Comparison of ENCODE assay signal across 8 cellular contexts in the genomic region with DNA sequence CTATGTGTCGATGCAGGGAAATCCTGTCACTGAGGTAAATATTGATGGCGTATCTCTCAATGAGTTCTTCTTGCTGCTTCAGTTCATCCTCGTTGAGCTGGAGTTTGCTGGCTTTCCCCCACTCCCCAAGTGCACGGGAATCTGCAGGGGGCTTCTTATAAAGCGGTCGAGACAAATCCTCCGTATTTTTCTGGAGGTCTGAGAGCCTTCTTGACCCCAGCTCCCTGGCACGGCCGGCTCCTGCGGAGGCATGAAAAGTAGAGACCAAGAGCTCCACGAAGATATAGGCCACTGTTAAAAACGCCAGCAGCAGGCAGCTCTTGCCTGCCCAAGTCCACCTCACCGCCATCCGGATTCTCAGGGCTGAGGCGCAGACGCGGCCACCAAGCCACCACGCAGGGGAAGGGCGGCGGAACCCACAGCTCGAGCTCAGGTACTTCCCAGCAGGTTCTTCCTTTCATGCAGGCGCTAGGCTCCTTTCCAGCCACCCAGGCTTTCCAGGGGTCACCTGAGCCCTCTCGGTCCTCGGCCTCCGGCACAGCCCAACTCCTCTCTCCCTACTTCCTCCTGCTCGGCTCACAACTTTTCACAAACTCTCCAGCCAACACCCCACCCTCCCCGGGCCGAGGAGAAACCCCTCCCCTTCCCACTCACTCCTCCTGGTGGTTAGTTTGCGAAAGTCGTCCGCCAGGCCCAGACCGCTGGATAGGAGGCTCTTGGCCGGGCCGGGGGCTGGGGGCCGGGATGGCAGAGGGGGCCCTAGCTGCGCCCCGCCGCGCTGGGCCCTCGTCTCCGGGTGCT. TPM values are rescaled to one million over a fixed set of nuclear protein-coding genes. Genes with fewer than 3 reads are reported as not detected.
A peak's percentile ranks its signal among the peaks of the same experiment; 100 is the strongest.
DNase-seq lines count a peak whose midpoint lies in the region; ATAC-seq and TF ChIP-seq lines count a peak whose summit lies in the region.

GALNT4 (minus strand) TSS at position 596 of the 801 bp plus-strand sequence; CDS start at position 349, 247 bp downstream.

- no peak for TF ChIP-seq EP300 in SK-N-SH (IDR thresholded peaks at IDR 0.05; ENCODE audit: borderline replicate concordance in 1 of 2, low read depth in 1 of 2, low read length in 1 of 2)

- H3K9ac ChIP-seq in KMS-11 (peak within 1 kb of the TSS; percentile 74), SK-N-SH (peak within 1 kb of the TSS; percentile 85)

- in situ Hi-C loops in G401 (cut with HindIII; ENCODE audit: low sequenced_read_pairs), result no loop called here

- H3F3A ChIP-seq in SK-N-SH (replicated peaks; ENCODE audit: insufficient read depth), result peaks cover 9% of the 10 kb centered on the region

- H3K4me3 ChIP-seq in KMS-11 (IDR thresholded peaks at IDR 0.05; ENCODE audit: insufficient read depth, low read depth, low read length), result peak within 1 kb of the TSS; percentile 3
- peak within 1 kb of the TSS; percentile 97 to 99 for H3K4me3 ChIP-seq in SK-N-SH (ENCODE audit: low read depth in 2 of 2, low read length in 1 of 2)
- H3K4me3 ChIP-seq in thyroid gland (replicated peaks in 1 of 3), result peak within 1 kb of the TSS; percentile 73 to 89 (median 79)

- H3K9me3 ChIP-seq in SK-N-SH (no peaks in the 10 kb centered on the region), thyroid gland (no peaks in the 10 kb centered on the region)

- H3K27me3 ChIP-seq in KMS-11 (ENCODE audit: insufficient read depth, low read depth) (no peaks in the 10 kb centered on the region), SK-N-SH (ENCODE audit: insufficient read depth) (no peaks in the 10 kb centered on the region), thyroid gland (no peaks in the 10 kb centered on the region)

- peak within 1 kb of the TSS; percentile 92 for H2AFZ ChIP-seq in KMS-11 (ENCODE audit: low read depth)
- peak within 1 kb of the TSS; percentile 98 for H2AFZ ChIP-seq in SK-N-SH (ENCODE audit: low read depth)

- H3K4me2 ChIP-seq in KMS-11, result peak within 1 kb of the TSS; percentile 95
- H3K4me2 ChIP-seq in SK-N-SH, result peak within 1 kb of the TSS; percentile 96

- H3K36me3 ChIP-seq in KMS-11 (ENCODE audit: insufficient read depth) (no peaks in the 10 kb centered on the region), SK-N-SH (replicated peaks in 1 of 2; ENCODE audit: control insufficient read depth in 1 of 2, insufficient read depth in 2 of 2, low read length in 1 of 2) (peaks cover 12 to 15% of the 10 kb centered on the region in 2 experiments), thyroid gland (no peaks in the 10 kb centered on the region)

- H3K4me1 ChIP-seq in KMS-11 (ENCODE audit: low read depth, poor library complexity, severe bottlenecking) (peaks cover 57% of the 10 kb centered on the region), SK-N-SH (ENCODE audit: control insufficient read depth in 1 of 2, insufficient read depth in 2 of 2, low read depth in 1 of 2, low read length in 1 of 2) (peaks cover 12 to 26% of the 10 kb centered on the region in 2 experiments), thyroid gland (peaks cover 16 to 33% of the 10 kb centered on the region in 2 donors)

- intact Hi-C loops in thyroid gland (cut with DNase I), result loop anchor here (5.0 kb wide), 1 partner anchor 507 kb away; no protein-coding TSS in a partner anchor

- TF ChIP-seq CTCF in KMS-11 (conservative IDR thresholded peaks at IDR 0.05; ENCODE audit: low read depth, low read length) (peak; percentile 75), SK-N-SH (IDR thresholded peaks at IDR 0.05) (peak; percentile 72), glutamatergic neuron (IDR thresholded peaks at IDR 0.05; ENCODE audit: partially characterized antibody, unreplicated experiment) (peak; percentile 75), osteocyte (IDR thresholded peaks at IDR 0.05) (peak; percentile 82), thyroid gland (IDR thresholded peaks at IDR 0.05) (peak; percentile 45 to 70 (median 60))

- CTCF ChIA-PET in SK-N-SH (lab: Yijun Ruan, JAX), result interaction anchor here (0.8 to 11.5 kb wide), 23 partner anchors 11 to 510 kb away, joined by 3 to 172 read pairs (median 6); partner anchors contain the start of gene DUSP6

- H3K79me2 ChIP-seq in KMS-11 (ENCODE audit: insufficient read depth, low read depth) (peaks cover 41% of the 10 kb centered on the region), SK-N-SH (ENCODE audit: insufficient read depth) (peaks cover 57% of the 10 kb centered on the region)

- no peaks in the 10 kb centered on the region for H3K9me3 Mint-ChIP-seq in activated naive CD4-positive, alpha-beta T cell treated with anti-CD3 and anti-CD28 coated beads, Interleukin-2, amount 50 U/mL, for 72 hours
- H3K9me3 Mint-ChIP-seq in glutamatergic neuron (ENCODE audit: unreplicated experiment) (no peaks in the 10 kb centered on the region), osteocyte (ENCODE audit: unreplicated experiment) (no peaks in the 10 kb centered on the region)

- H3K27me3 Mint-ChIP-seq in glutamatergic neuron (ENCODE audit: unreplicated experiment) (peaks cover 2% of the 10 kb centered on the region), osteocyte (ENCODE audit: unreplicated experiment) (no peaks in the 10 kb centered on the region)

- DNase-seq in G401 (ENCODE audit: low spot score) (peak; percentile 68), SK-N-SH (peak; percentile 93), glutamatergic neuron (peak; percentile 78), osteocyte (ENCODE audit: extremely low spot score, unreplicated experiment) (peak; percentile 95), thyroid gland (peak; percentile 85 to 89)
- DNase-seq in activated naive CD4-positive, alpha-beta T cell treated with anti-CD3 and anti-CD28 coated beads, Interleukin-2, amount 50 U/mL, for 72 hours (ENCODE audit: low spot score in 2 of 2), result peak; percentile 67 to 79

- POLR2A ChIA-PET in SK-N-SH (lab: Yijun Ruan, JAX), result no interaction called here

- peak within 1 kb of the TSS; percentile 65 for H3K27ac ChIP-seq in KMS-11
- H3K27ac ChIP-seq in SK-N-SH (ENCODE audit: low read depth in 2 of 2, low read length in 1 of 2), result peak within 1 kb of the TSS; percentile 81 to 95
- peak within 1 kb of the TSS; percentile 88 to 91 (median 89) for H3K27ac ChIP-seq in thyroid gland

- H4K20me1 ChIP-seq in KMS-11 (ENCODE audit: insufficient read depth) (no peaks in the 10 kb centered on the region), SK-N-SH (ENCODE audit: insufficient read depth) (no peaks in the 10 kb centered on the region)

- H3K36me3 Mint-ChIP-seq in activated naive CD4-positive, alpha-beta T cell treated with anti-CD3 and anti-CD28 coated beads, Interleukin-2, amount 50 U/mL, for 72 hours, result peaks cover 21 to 23% of the 10 kb centered on the region in 2 donors
- H3K36me3 Mint-ChIP-seq in glutamatergic neuron (ENCODE audit: unreplicated experiment) (no peaks in the 10 kb centered on the region), osteocyte (ENCODE audit: unreplicated experiment) (peaks cover 5% of the 10 kb centered on the region)

- 24% methylated on average over 32 of the region's 41 CpGs for WGBS in SK-N-SH (ENCODE audit: low lambda C conversion rate)
- WGBS in thyroid gland, 2 donors, result 2 to 3% methylated on average over 41 of the region's 41 CpGs

- no peaks in the 10 kb centered on the region for H3K9me2 ChIP-seq in SK-N-SH

- H3K4me1 Mint-ChIP-seq in glutamatergic neuron (ENCODE audit: low read depth, unreplicated experiment) (no peaks in the 10 kb centered on the region), osteocyte (ENCODE audit: unreplicated experiment) (peaks cover 34% of the 10 kb centered on the region)

- peak in 1 of 2 donors; percentile 68 for TF ChIP-seq POLR2A in thyroid gland (IDR thresholded peaks at IDR 0.05)

- H3K27ac Mint-ChIP-seq in activated naive CD4-positive, alpha-beta T cell treated with anti-CD3 and anti-CD28 coated beads, Interleukin-2, amount 50 U/mL, for 72 hours, result peak within 1 kb of the TSS; percentile 92 to 94
- H3K27ac Mint-ChIP-seq in glutamatergic neuron (ENCODE audit: unreplicated experiment) (no peak within 1 kb of the TSS), osteocyte (ENCODE audit: unreplicated experiment) (peak within 1 kb of the TSS; percentile 96)

- ATAC-seq in GM21723 (IDR thresholded peaks at IDR 0.05; ENCODE audit: unreplicated experiment), result peak; percentile 75
- ATAC-seq in activated naive CD4-positive, alpha-beta T cell treated with anti-CD3 and anti-CD28 coated beads, Interleukin-2, amount 50 U/mL, for 72 hours, result peak; percentile 72 to 73

- peak; percentile 59 for TF ChIP-seq RAD21 in SK-N-SH (IDR thresholded peaks at IDR 0.05; ENCODE audit: low read length)

- H3K4me3 Mint-ChIP-seq in glutamatergic neuron (ENCODE audit: unreplicated experiment) (peak within 1 kb of the TSS; percentile 96), osteocyte (ENCODE audit: unreplicated experiment) (peak within 1 kb of the TSS; percentile 98)

TF ChIP-seq in SK-N-SH, 30 proteins besides CTCF, POLR2A, EP300 and RAD21:
- TF ChIP-seq SMC3 (IDR thresholded peaks at IDR 0.05; ENCODE audit: low read depth, low read length) (peak; percentile 67), CHD2 (IDR thresholded peaks at IDR 0.05; ENCODE audit: low read length, partially characterized antibody) (peak; percentile 17), MXI1 (IDR thresholded peaks at IDR 0.05; ENCODE audit: low read depth, low read length) (0 out of 2 replicates have a peak, but pooled peaks have one; percentile 23), TEAD4 (IDR thresholded peaks at IDR 0.05; ENCODE audit: borderline replicate concordance, insufficient read depth) (no peak), RFX5 (IDR thresholded peaks at IDR 0.05; ENCODE audit: low read length) (no peak), POLR2AphosphoS5 (IDR thresholded peaks at IDR 0.05; ENCODE audit: low read depth, low read length) (peak; percentile 35; the same call in 1 of the 2 replicates), TAF1 (IDR thresholded peaks at IDR 0.05; ENCODE audit: borderline replicate concordance, low read depth, low read length) (peak; percentile 46; the same call in 1 of the 2 replicates)

RNA-seq across cellular contexts. Expression of gene GALNT4, which starts in this region (rescaled TPM):
- 18.1 and 23.3 TPM in 2 replicates for total RNA-seq in G401 (2014; rRNA removed; shearing (Covaris generic))
- polyA plus RNA-seq in SK-N-SH (2012; rRNA removed), result 1.1 and 1.4 TPM in 2 replicates
- 1.6 TPM in 2 replicates for polyA plus RNA-seq in SK-N-SH (2012; cell fraction: cytosol; rRNA removed)
- 0.54 and 1.1 TPM in 2 replicates for polyA plus RNA-seq in SK-N-SH (2012; cell fraction: nucleus; rRNA removed)
- total RNA-seq in activated naive CD4-positive, alpha-beta T cell treated with anti-CD3 and anti-CD28 coated beads, Interleukin-2, amount 50 U/mL, for 72 hours, result 1 to 10 TPM; 3.0 to 6.5 TPM
- 0.98 TPM for total RNA-seq in glutamatergic neuron (ENCODE audit: unreplicated experiment)
- total RNA-seq in osteocyte, result 3.8 and 4.5 TPM in 2 replicates
- total RNA-seq in thyroid gland, result 10 to 100 TPM in 1 of 4 donors, 1 to 10 TPM in 3; 7.0 to 11.2 (median 7.3) TPM

Comparison
In these comparisons a context has a peak if more than half of its experiments do, and no peak if none do; other contexts are left out.
1. Peak in every context shown above with its lines: DNase-seq, ATAC-seq, H3K4me3 ChIP-seq and H3K27ac ChIP-seq.
2. Peak in DNase-seq in glutamatergic neuron; RNA of the gene not detected or under 1 TPM.
3. H3K4me3 ChIP-seq: peak in every context shown above with its lines; median percentile 98 in SK-N-SH; 79 in thyroid gland; 3 in KMS-11.